27 cellular contexts compared by ENCODE assay signal in genomic region chr4:161680146-161680545, GRCh38.
"Had no signal": no experiment of that assay in that cellular context is flagged by ENCODE, and none has a peak within 500 bp of the region (broad histone marks: within the 10 kb centered on the region; RNA-seq: fewer than 3 reads in every experiment).

No MANE protein-coding gene starts in this region.

- H3K27me3 ChIP-seq: dorsolateral prefrontal cortex, heart right ventricle, right lobe of liver, tibial nerve, upper lobe of left lung had no signal

- H3K4me1 ChIP-seq: heart right ventricle, lower lobe of right lung, right lobe of liver, tibial nerve, upper lobe of left lung had no signal

- H3K4me3 Mint-ChIP-seq: natural killer cell; stimulated activated naive B cell treated with anti-CD40 and anti-IgM and Interleukin-4, amounts not matched to agents 10 μg/mL and 1 μg/mL and 100 μg/mL, for 72 hours; stimulated activated naive CD8-positive, alpha-beta T cell treated with anti-CD3 and anti-CD28 coated beads, Interleukin-15, Interleukin-2, amounts not matched to agents 100 ng/mL and 50 ng/mL, for 24 hours had no signal

- H3K9me3 Mint-ChIP-seq: stimulated activated naive B cell treated with anti-CD40 and anti-IgM and Interleukin-4, amounts not matched to agents 10 μg/mL and 1 μg/mL and 100 μg/mL, for 72 hours had no signal

- H3K4me1 Mint-ChIP-seq: natural killer cell; stimulated activated naive B cell treated with anti-CD40 and anti-IgM and Interleukin-4, amounts not matched to agents 10 μg/mL and 1 μg/mL and 100 μg/mL, for 72 hours had no signal

- H3K27ac Mint-ChIP-seq: natural killer cell; stimulated activated naive B cell treated with anti-CD40 and anti-IgM and Interleukin-4, amounts not matched to agents 10 μg/mL and 1 μg/mL and 100 μg/mL, for 72 hours; stimulated activated naive CD8-positive, alpha-beta T cell treated with anti-CD3 and anti-CD28 coated beads, Interleukin-15, Interleukin-2, amounts not matched to agents 100 ng/mL and 50 ng/mL, for 24 hours had no signal

- H3K9me3 ChIP-seq: lower lobe of right lung, ovary, right lobe of liver, thoracic aorta, tibial nerve, upper lobe of left lung had no signal

- ATAC-seq: esophagus mucosa; heart right ventricle; left colon; left ventricle myocardium superior; lower lobe of right lung; natural killer cell; right lobe of liver; stimulated activated naive B cell treated with anti-CD40 and anti-IgM and Interleukin-4, amounts not matched to agents 10 μg/mL and 1 μg/mL and 100 μg/mL, for 72 hours had no signal

- H3K27ac ChIP-seq: dorsolateral prefrontal cortex, epithelial cell of prostate, heart right ventricle, lower lobe of right lung, ovary, right lobe of liver, thoracic aorta, tibial nerve, upper lobe of left lung had no signal

- H3K36me3 ChIP-seq: heart right ventricle, lower lobe of right lung, ovary, right lobe of liver, thoracic aorta, tibial nerve, upper lobe of left lung had no signal

- H3K27me3 Mint-ChIP-seq: stimulated activated naive B cell treated with anti-CD40 and anti-IgM and Interleukin-4, amounts not matched to agents 10 μg/mL and 1 μg/mL and 100 μg/mL, for 72 hours; stimulated activated naive CD8-positive, alpha-beta T cell treated with anti-CD3 and anti-CD28 coated beads, Interleukin-15, Interleukin-2, amounts not matched to agents 100 ng/mL and 50 ng/mL, for 24 hours had no signal

- DNase-seq: cortex of kidney; dorsolateral prefrontal cortex; effector CD4-positive, alpha-beta T cell; foreskin melanocyte; glutamatergic neuron; heart right ventricle; hippocampal formation; islet precursor cell; kidney glomerular epithelial cell; left colon; left ventricle myocardium superior; lower lobe of right lung; natural killer cell; occipital lobe; ovary; right lobe of liver; small intestine; stimulated activated CD4-positive, alpha-beta T cell treated with anti-CD3 and anti-CD28 coated beads, Interleukin-15, amount 100 ng/mL, for 24 hours; stimulated activated CD4-positive, alpha-beta T cell treated with anti-CD3 and anti-CD28 coated beads, Interleukin-2, amount 100 ng/mL, for 48 hours; stimulated activated naive B cell treated with anti-CD40 and anti-IgM and Interleukin-4, amounts not matched to agents 10 μg/mL and 1 μg/mL and 100 μg/mL, for 72 hours; upper lobe of left lung had no signal

- H3K36me3 Mint-ChIP-seq: natural killer cell; stimulated activated naive B cell treated with anti-CD40 and anti-IgM and Interleukin-4, amounts not matched to agents 10 μg/mL and 1 μg/mL and 100 μg/mL, for 72 hours had no signal

- H3K4me3 ChIP-seq: heart right ventricle, lower lobe of right lung, ovary, right lobe of liver, thoracic aorta, tibial nerve, upper lobe of left lung had no signal

- FAIRE-seq: urothelium cell line had no signal
